11 cellular contexts compared by ENCODE assay signal in genomic region chr7:108079291-108080057, GRCh38. TPM values are rescaled to one million over a fixed set of nuclear protein-coding genes. Genes with fewer than 3 reads are reported as not detected.
DNase-seq lines count a peak whose midpoint lies in the region; ATAC-seq and TF ChIP-seq lines count a peak whose summit lies in the region.
"Had no signal": no experiment of that assay in that cellular context is flagged by ENCODE, and none has a peak within 500 bp of the region (broad histone marks: within the 10 kb centered on the region; RNA-seq: fewer than 3 reads in every experiment).

No MANE protein-coding gene starts in this region.

- no peak for ATAC-seq in HG03520 (IDR thresholded peaks at IDR 0.05; ENCODE audit: unreplicated experiment)
- ATAC-seq: naive thymus-derived CD8-positive, alpha-beta T cell; WTC11 had no signal

- in situ Hi-C loops in astrocyte of the cerebellum (cut with HindIII; ENCODE audit: low sequenced_read_pairs): no loop called here

- no peak for TF ChIP-seq CTCF in astrocyte of the cerebellum (IDR thresholded peaks at IDR 0.05; ENCODE audit: low read depth, low read length, missing control alignments)

- DNase-seq in A172 (ENCODE audit: low spot score) (peak; percentile 78), HS-27A (ENCODE audit: low read depth) (peak; percentile 39), astrocyte of the cerebellum (ENCODE audit: low read depth) (peak; percentile 86), iPS-NIHi11 (ENCODE audit: low spot score) (peak; percentile 25), retina (no peak)
- DNase-seq in activated naive CD4-positive, alpha-beta T cell treated with anti-CD3 and anti-CD28 coated beads, Interleukin-2, amount 50 U/mL, for 16 hours: no peak
- no peak for DNase-seq in activated CD8-positive, alpha-beta memory T cell treated with anti-CD3 and anti-CD28 coated beads, Interleukin-2, amount 50 U/mL, for 48 hours
- DNase-seq: activated naive CD4-positive, alpha-beta T cell treated with anti-CD3 and anti-CD28 coated beads, Interleukin-2, amount 10 ng/mL, durations not matched to agents 7 days and 5 days; naive thymus-derived CD8-positive, alpha-beta T cell had no signal

- no peak overlapping the region for H3K4me3 ChIP-seq in astrocyte of the cerebellum (ENCODE audit: low read depth, low read length)

RNA-seq across cellular contexts. Expression of gene LAMB4, which starts 50.7 kb away (rescaled TPM):
- 0.19 TPM in 1 of 2 replicates, not detected in the other for total RNA-seq in A172 (2014; rRNA removed; shearing (Covaris generic))
- total RNA-seq: WTC11 had no signal

Comparison
In these comparisons a context has a peak if more than half of its experiments do, and no peak if none do; other contexts are left out.
1. DNase-seq: peak in A172 (single experiment), HS-27A (single experiment), astrocyte of the cerebellum (single experiment) and iPS-NIHi11 (single experiment); none in activated naive CD4-positive, alpha-beta T cell treated with anti-CD3 and anti-CD28 coated beads, Interleukin-2, amount 50 U/mL, for 16 hours (single experiment), retina (single experiment) and activated CD8-positive, alpha-beta memory T cell treated with anti-CD3 and anti-CD28 coated beads, Interleukin-2, amount 50 U/mL, for 48 hours (single experiment).